8 cellular contexts compared by ENCODE assay signal in the genomic region with DNA sequence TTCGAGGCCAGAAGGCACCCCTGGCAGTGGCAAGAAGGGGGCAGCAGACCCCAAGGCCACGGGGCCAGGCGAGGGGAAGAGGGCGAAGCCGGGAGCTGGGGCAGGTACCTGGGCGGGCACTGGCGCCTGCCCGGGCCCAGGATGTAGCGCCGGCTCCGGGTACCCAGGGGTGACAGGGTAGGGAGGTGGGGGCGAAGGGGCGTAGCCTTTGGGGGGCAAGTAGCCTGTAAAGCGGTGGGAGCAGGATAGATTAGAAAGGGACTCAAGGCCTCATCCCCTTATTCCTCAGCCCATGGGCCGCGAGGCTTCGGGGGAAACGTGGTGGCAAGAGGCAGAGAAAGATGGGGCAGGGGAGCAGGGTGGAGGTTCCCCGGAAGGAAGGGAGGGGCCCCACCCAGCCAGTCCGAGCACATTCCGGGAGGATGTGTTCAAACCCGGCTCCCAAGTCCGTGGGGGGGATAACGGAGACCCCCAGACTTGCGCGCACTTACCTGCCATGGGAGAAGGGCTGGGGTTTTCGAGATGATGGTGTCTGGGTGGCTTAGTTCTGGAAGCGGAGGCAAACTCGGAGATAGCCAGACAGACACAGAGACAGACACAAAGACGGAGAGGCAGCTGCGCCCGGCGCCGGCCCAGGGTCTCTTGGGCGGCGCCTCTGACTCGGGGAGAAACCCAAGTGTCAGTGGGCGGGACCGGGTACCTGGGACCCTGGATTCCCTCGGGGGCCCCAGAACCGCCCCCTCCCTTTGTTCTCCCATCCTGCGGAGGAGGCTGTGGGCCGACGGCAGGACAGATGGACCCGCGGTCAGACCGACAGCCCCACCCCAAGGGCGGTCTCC. TPM values are rescaled to one million over a fixed set of nuclear protein-coding genes. Genes with fewer than 3 reads are reported as not detected.
DNase-seq lines count a peak whose midpoint lies in the region; ATAC-seq and TF ChIP-seq lines count a peak whose summit lies in the region.

No MANE protein-coding gene starts in this region.

- POLR2A ChIA-PET in Caco-2 (lab: Charles Lee) (interaction anchor here (0.6 to 1.4 kb wide), 3 partner anchors 10 to 130 kb away, joined by 3 to 14 read pairs (median 5); a partner anchor contains a TSS), activated B cell treated with CpG ODN at 0.5 μM for 24 hours (lab: Charles Lee) (interaction anchor here (0.5 to 2.4 kb wide), 14 partner anchors 9 to 1409 kb away, joined by 3 to 40 read pairs (median 5); a partner anchor contains a TSS)

- H3K4me3 Mint-ChIP-seq in Caco-2 (ENCODE audit: unreplicated experiment) (peak overlapping the region; percentile 76), activated B cell treated with CpG ODN at 0.5 μM for 24 hours (peak overlapping the region; percentile 91)

- H3K27me3 Mint-ChIP-seq in Caco-2 (ENCODE audit: insufficient read depth, unreplicated experiment) (no peaks in the 10 kb centered on the region), activated B cell treated with CpG ODN at 0.5 μM for 24 hours (no peaks in the 10 kb centered on the region)

- H3K27me3 ChIP-seq in Caco-2 (replicated peaks; ENCODE audit: control insufficient read depth, insufficient read depth, low read length) (no peaks in the 10 kb centered on the region), HUES6 (ENCODE audit: control insufficient read depth, insufficient read depth, low read length) (no peaks in the 10 kb centered on the region), mucosa of stomach (ENCODE audit: control insufficient read depth, insufficient read depth, low read length) (no peaks in the 10 kb centered on the region), subcutaneous abdominal adipose tissue (ENCODE audit: control insufficient read depth in 5 of 5, insufficient read depth in 4 of 5, low read length in 5 of 5) (no peaks in the 10 kb centered on the region)

- CTCF ChIA-PET in Caco-2 (lab: Charles Lee) = interaction anchor here (1.0 kb wide), 1 partner anchor 10 kb away, joined by 6 read pairs; a partner anchor contains a TSS
- CTCF ChIA-PET in activated B cell treated with CpG ODN at 0.5 μM for 24 hours (lab: Charles Lee) = interaction anchor here (0.8 to 1.0 kb wide), 3 partner anchors 10 to 167 kb away, joined by 3 to 4 read pairs (median 3); a partner anchor contains a TSS

- H3K36me3 Mint-ChIP-seq in Caco-2 (ENCODE audit: insufficient read depth, unreplicated experiment) = no peaks in the 10 kb centered on the region
- H3K36me3 Mint-ChIP-seq in activated B cell treated with CpG ODN at 0.5 μM for 24 hours (ENCODE audit: low read depth) = peaks cover 27% of the 10 kb centered on the region

- peak; percentile 47 to 55 for DNase-seq in Caco-2
- peak; percentile 89 for DNase-seq in GM20000 (ENCODE audit: low spot score)
- DNase-seq in activated B cell treated with CpG ODN at 0.5 μM for 24 hours = no peak
- peak; percentile 74 for DNase-seq in ecto neural progenitor cell (ENCODE audit: low spot score)
- no peak for DNase-seq in mucosa of gallbladder (ENCODE audit: low spot score)

- TF ChIP-seq CTCF in Caco-2 (IDR thresholded peaks at IDR 0.05; ENCODE audit: insufficient read depth in 1 of 2, low read depth in 1 of 2, low read length in 1 of 2, severe bottlenecking in 1 of 2, unreplicated experiment in 1 of 2) (no peak), GM20000 (IDR thresholded peaks at IDR 0.05; ENCODE audit: extremely low read depth, missing control alignments) (no peak), activated B cell treated with CpG ODN at 0.5 μM for 24 hours (IDR thresholded peaks at IDR 0.05) (no peak)

- H3K9me3 Mint-ChIP-seq in Caco-2 (ENCODE audit: unreplicated experiment) (no peaks in the 10 kb centered on the region), activated B cell treated with CpG ODN at 0.5 μM for 24 hours (no peaks in the 10 kb centered on the region)

- H3K27ac ChIP-seq in HUES6 (ENCODE audit: low read depth, low read length) = no peak overlapping the region
- peak overlapping the region; percentile 77 for H3K27ac ChIP-seq in subcutaneous abdominal adipose tissue (ENCODE audit: low read depth, low read length)

- H3K9ac ChIP-seq in HUES6 (ENCODE audit: low read length) (peak overlapping the region; percentile 40), mucosa of stomach (ENCODE audit: low read length) (peak overlapping the region; percentile 64), subcutaneous abdominal adipose tissue (ENCODE audit: low read length in 5 of 5) (peak overlapping the region in 4 of 5 donors; percentile 70 to 82 (median 81))

- H3K4me1 ChIP-seq in Caco-2 (peaks cover 3% of the 10 kb centered on the region; the same call in 1 of the 2 replicates), HUES6 (ENCODE audit: control insufficient read depth, insufficient read depth, low read length) (peaks cover 11% of the 10 kb centered on the region; the same call in 1 of the 2 replicates), mucosa of stomach (ENCODE audit: control insufficient read depth, insufficient read depth, low read length) (peaks cover 12% of the 10 kb centered on the region), subcutaneous abdominal adipose tissue (ENCODE audit: control insufficient read depth in 5 of 5, insufficient read depth in 5 of 5, low read length in 5 of 5) (peaks cover 0 to 33% (median 18%) of the 10 kb centered on the region in 5 donors)

- intact Hi-C loops in Caco-2 (cut with micrococcal nuclease; ENCODE audit: unreplicated experiment) (no loop called here), activated B cell treated with CpG ODN at 0.5 μM for 24 hours (cut with micrococcal nuclease) (loop anchor here (1.0 to 2.0 kb wide), 5 partner anchors 10 to 91 kb away; a partner anchor contains a TSS)

- H3K9me3 ChIP-seq in Caco-2 (no peaks in the 10 kb centered on the region), HUES6 (ENCODE audit: control insufficient read depth, insufficient read depth, low read depth, low read length) (no peaks in the 10 kb centered on the region), mucosa of stomach (ENCODE audit: control insufficient read depth, low read length) (no peaks in the 10 kb centered on the region), subcutaneous abdominal adipose tissue (ENCODE audit: control insufficient read depth in 5 of 5, low read length in 5 of 5) (no peaks in the 10 kb centered on the region)

- BruUV-seq in Caco-2 (replicated peaks; lab: Mats Ljungman, UMichigan) = TSS peak; percentile 38

- peak overlapping the region; percentile 60 for H3K4me3 ChIP-seq in Caco-2 (ENCODE audit: low read depth, low read length)
- H3K4me3 ChIP-seq in HUES6 (ENCODE audit: low read depth, low read length) = peak overlapping the region; percentile 66
- peak overlapping the region; percentile 77 for H3K4me3 ChIP-seq in mucosa of stomach (ENCODE audit: low read length)
- H3K4me3 ChIP-seq in subcutaneous abdominal adipose tissue (ENCODE audit: low read depth in 1 of 5, low read length in 5 of 5) = peak overlapping the region; percentile 64 to 80 (median 73)

- ATAC-seq in activated B cell treated with CpG ODN at 0.5 μM for 24 hours (ENCODE audit: low read depth) = peak; percentile 68

- H3K4me1 Mint-ChIP-seq in Caco-2 (ENCODE audit: low read depth, unreplicated experiment) (no peaks in the 10 kb centered on the region), activated B cell treated with CpG ODN at 0.5 μM for 24 hours (peaks cover 15% of the 10 kb centered on the region)

- H3K36me3 ChIP-seq in Caco-2 (ENCODE audit: control insufficient read depth, insufficient read depth, low read length) (no peaks in the 10 kb centered on the region), HUES6 (ENCODE audit: control insufficient read depth, insufficient read depth, low read length) (peaks cover 33% of the 10 kb centered on the region), mucosa of stomach (ENCODE audit: control insufficient read depth, insufficient read depth, low read length) (peaks cover 8% of the 10 kb centered on the region), subcutaneous abdominal adipose tissue (ENCODE audit: control insufficient read depth in 5 of 5, insufficient read depth in 5 of 5, low read length in 5 of 5) (peaks cover 0 to 34% (median 26%) of the 10 kb centered on the region in 5 donors)

- H3K27ac Mint-ChIP-seq in Caco-2 (ENCODE audit: unreplicated experiment) (no peak overlapping the region), activated B cell treated with CpG ODN at 0.5 μM for 24 hours (peak overlapping the region; percentile 84)

RNA-seq across cellular contexts. Expression of a gene that starts 0.5 kb away (rescaled TPM):
- 12.7 and 14.5 TPM in 2 replicates for total RNA-seq in Caco-2 (2022)
- total RNA-seq in activated B cell treated with CpG ODN at 0.5 μM for 24 hours = 31.7 and 35.2 TPM in 2 replicates
- total RNA-seq in mucosa of gallbladder = 39.7 TPM

RNA-seq across cellular contexts. Expression of a gene that starts 10.1 kb away (rescaled TPM):
- total RNA-seq in Caco-2 (2022) = 40.2 and 41.3 TPM in 2 replicates
- 98.2 and 117 TPM in 2 replicates for total RNA-seq in activated B cell treated with CpG ODN at 0.5 μM for 24 hours
- 67.5 TPM for total RNA-seq in mucosa of gallbladder

RNA-seq across cellular contexts. Expression of a gene that starts 12.9 kb away (rescaled TPM):
- total RNA-seq in Caco-2 (2022) = 6.1 and 6.4 TPM in 2 replicates
- 3.5 and 5.8 TPM in 2 replicates for total RNA-seq in activated B cell treated with CpG ODN at 0.5 μM for 24 hours
- 11.7 TPM for total RNA-seq in mucosa of gallbladder

RNA-seq across cellular contexts. Expression of a gene that starts 13.8 kb away (rescaled TPM):
- 12.6 and 16.1 TPM in 2 replicates for total RNA-seq in Caco-2 (2022)
- total RNA-seq in activated B cell treated with CpG ODN at 0.5 μM for 24 hours = 0.66 and 1.1 TPM in 2 replicates
- 35.2 TPM for total RNA-seq in mucosa of gallbladder

RNA-seq across cellular contexts. Expression of a gene that starts 26.3 kb away (rescaled TPM):
- total RNA-seq in Caco-2 (2022) (0.52 TPM in 1 of 2 replicates, not detected in the other), activated B cell treated with CpG ODN at 0.5 μM for 24 hours (not detected in 2 replicates), mucosa of gallbladder (not detected)

Comparison
In these comparisons a context has a peak if more than half of its experiments do, and no peak if none do; other contexts are left out.
1. DNase-seq: peak in Caco-2 (2 of 2), GM20000 (single experiment) and ecto neural progenitor cell (single experiment); none in activated B cell treated with CpG ODN at 0.5 μM for 24 hours (single experiment) and mucosa of gallbladder (single experiment).
2. Peak in every context shown above with its lines, with median percentiles within 50 percentile points of each other: H3K4me3 ChIP-seq and H3K9ac ChIP-seq.